Comparison of ENCODE assay signal across 2 cellular contexts in the genomic region with DNA sequence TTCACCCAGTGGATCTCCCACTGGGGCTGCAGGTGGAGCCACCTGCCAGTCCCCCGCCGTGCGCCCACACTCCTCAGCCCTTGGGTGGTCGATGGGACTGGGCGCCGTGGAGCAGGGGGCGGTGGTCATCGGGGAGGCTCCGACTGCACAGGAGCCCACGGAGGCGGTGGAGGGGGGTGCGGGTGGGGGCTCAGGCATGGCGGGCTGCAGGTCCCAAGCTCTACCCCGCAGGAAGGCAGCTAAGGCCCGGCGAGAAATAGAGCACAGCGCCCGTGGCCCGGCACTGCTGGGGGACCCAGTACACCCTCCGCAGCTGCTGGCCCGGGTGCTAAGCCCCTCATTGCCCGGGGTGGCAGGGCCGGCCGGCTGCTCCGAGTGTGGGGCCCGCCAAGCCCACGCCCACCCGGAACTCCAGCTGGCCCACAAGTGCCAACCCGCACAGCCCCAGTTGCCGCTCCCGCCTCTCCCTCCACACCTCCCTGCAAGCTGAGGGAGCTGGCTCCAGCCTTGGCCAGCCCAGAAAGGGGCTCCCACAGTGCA. TPM values are rescaled to one million over a fixed set of nuclear protein-coding genes. Genes with fewer than 3 reads are reported as not detected.
"Had no signal": no experiment of that assay in that cellular context is flagged by ENCODE, and none has a peak within 500 bp of the region (broad histone marks: within the 10 kb centered on the region; RNA-seq: fewer than 3 reads in every experiment).

No MANE protein-coding gene starts in this region.

RNA-seq across cellular contexts. Expression of gene HNF1A, which starts 28.0 kb away (rescaled TPM):
- total RNA-seq: G401 had no signal
- polyA plus RNA-seq: GM12878 had no signal
